9 cellular contexts compared by ENCODE assay signal in the genomic region with DNA sequence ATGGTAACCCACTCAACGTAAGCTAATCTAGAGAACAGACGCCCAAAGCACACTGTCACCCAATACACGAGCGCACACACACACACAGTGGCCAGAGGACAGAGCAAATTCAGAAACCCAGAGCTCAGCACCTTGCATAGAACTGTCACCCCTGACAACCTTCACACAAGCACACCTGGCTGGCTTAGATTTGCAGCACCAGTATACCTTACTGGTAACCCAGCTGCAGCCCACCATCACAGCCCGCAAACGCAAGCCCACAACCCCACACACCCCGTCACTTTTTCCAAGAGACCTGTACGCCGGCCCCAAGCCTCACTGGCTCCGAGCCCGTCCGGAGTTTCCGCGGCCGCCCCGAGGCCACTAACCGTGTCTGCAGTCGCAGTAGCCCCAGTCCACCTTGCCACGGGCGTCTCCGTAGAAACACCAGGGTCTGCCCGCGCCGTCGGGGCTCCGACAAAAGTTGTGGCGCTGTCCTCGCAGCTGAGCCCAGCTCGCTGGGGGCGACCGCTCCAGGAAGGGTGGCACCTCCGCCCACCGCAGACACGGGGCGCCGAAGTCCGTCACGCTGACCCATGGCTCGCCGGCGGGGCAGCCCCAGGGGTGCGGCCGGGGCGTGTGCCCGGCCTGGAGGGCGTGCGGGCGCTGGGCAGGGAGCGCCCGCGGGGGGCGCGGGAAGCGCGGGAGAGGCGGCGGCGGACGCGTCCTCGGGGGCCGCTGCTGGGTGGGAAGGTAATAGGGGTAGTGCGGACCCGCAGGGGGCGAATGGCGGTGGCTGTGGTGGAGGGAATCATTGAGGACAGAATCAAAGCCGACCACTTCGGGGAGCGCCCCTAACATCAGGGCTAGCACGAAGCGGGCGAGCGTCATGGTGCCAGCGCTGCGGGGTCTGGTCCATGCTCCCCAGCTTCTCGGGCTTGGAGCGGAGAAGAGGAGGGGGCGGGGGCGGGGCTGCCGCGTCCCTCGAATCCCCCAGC. TPM values are rescaled to one million over a fixed set of nuclear protein-coding genes. Genes with fewer than 3 reads are reported as not detected.
DNase-seq lines count a peak whose midpoint lies in the region; ATAC-seq and TF ChIP-seq lines count a peak whose summit lies in the region.
"Had no signal": no experiment of that assay in that cellular context is flagged by ENCODE, and none has a peak within 500 bp of the region (broad histone marks: within the 10 kb centered on the region; RNA-seq: fewer than 3 reads in every experiment).

No MANE protein-coding gene starts in this region.

- H3K9me3 ChIP-seq in heart right ventricle = no peaks in the 10 kb centered on the region
- H3K9me3 ChIP-seq in psoas muscle = no peaks in the 10 kb centered on the region

- H3K36me3 ChIP-seq in heart right ventricle = no peaks in the 10 kb centered on the region
- H3K36me3 ChIP-seq in psoas muscle (ENCODE audit: insufficient read depth in 1 of 2, low read depth in 1 of 2) = no peaks in the 10 kb centered on the region

- in situ Hi-C loops in GM13976 (cut with MboI; ENCODE audit: low sequenced_read_pairs, unreplicated experiment) = no loop called here

- H3K27ac ChIP-seq in heart right ventricle = no peak overlapping the region
- H3K27ac ChIP-seq in psoas muscle = no peak overlapping the region
- H3K27ac ChIP-seq: VCaP had no signal

- TF ChIP-seq CTCF in GM13976 (IDR thresholded peaks at IDR 0.05; ENCODE audit: borderline replicate concordance, control extremely low read depth, extremely low read depth, insufficient read depth, missing control alignments) = no peak
- TF ChIP-seq CTCF in LNCaP clone FGC (IDR thresholded peaks at IDR 0.05; ENCODE audit: control insufficient read depth, extremely low read depth, insufficient read depth) = no peak
- TF ChIP-seq CTCF in heart right ventricle (IDR thresholded peaks at IDR 0.05) = no peak
- no peak for TF ChIP-seq CTCF in psoas muscle (IDR thresholded peaks at IDR 0.05)

- peaks cover 80% of the 10 kb centered on the region for H3K27me3 Mint-ChIP-seq in activated T-cell treated with anti-CD3 and anti-CD28 coated beads, Interleukin-2, amount 50 U/mL, for 24 hours

- H3K4me1 ChIP-seq in heart right ventricle (peaks cover 0 to 18% (median 11%) of the 10 kb centered on the region in 9 donors), psoas muscle (no peaks in the 10 kb centered on the region)

- peak overlapping the region; percentile 52 for H3K4me3 Mint-ChIP-seq in activated T-cell treated with anti-CD3 and anti-CD28 coated beads, Interleukin-2, amount 50 U/mL, for 24 hours

- H3K36me3 Mint-ChIP-seq in activated T-cell treated with anti-CD3 and anti-CD28 coated beads, Interleukin-2, amount 50 U/mL, for 24 hours (ENCODE audit: low read depth) = no peaks in the 10 kb centered on the region

- H3K4me1 Mint-ChIP-seq in activated T-cell treated with anti-CD3 and anti-CD28 coated beads, Interleukin-2, amount 50 U/mL, for 24 hours (ENCODE audit: low read depth) = peaks cover 15% of the 10 kb centered on the region

- intact Hi-C loops in heart right ventricle (cut with DNase I) (no loop called here), psoas muscle (cut with DNase I) (loop anchor here in 1 of 2 donors (5.0 kb wide), 1 partner anchor 70 kb away; no protein-coding TSS in a partner anchor)

- no peaks in the 10 kb centered on the region for H3K9me3 Mint-ChIP-seq in activated T-cell treated with anti-CD3 and anti-CD28 coated beads, Interleukin-2, amount 50 U/mL, for 24 hours

- 2% methylated on average over 70 to 82 of the region's 82 CpGs for WGBS in heart right ventricle, 2 donors
- WGBS in psoas muscle, 3 donors = 3% methylated on average over 77 to 82 of the region's 82 CpGs

- H3K4me3 ChIP-seq in LNCaP clone FGC (ENCODE audit: low read depth, low read length) = peak overlapping the region; percentile 29
- peak overlapping the region; percentile 21 to 52 (median 40) for H3K4me3 ChIP-seq in heart right ventricle
- peak overlapping the region; percentile 62 for H3K4me3 ChIP-seq in psoas muscle

- no peak overlapping the region for H3K27ac Mint-ChIP-seq in activated T-cell treated with anti-CD3 and anti-CD28 coated beads, Interleukin-2, amount 50 U/mL, for 24 hours

- H3K27me3 ChIP-seq in heart right ventricle (peaks cover 7 to 90% (median 77%) of the 10 kb centered on the region in 7 donors), psoas muscle (ENCODE audit: insufficient read depth in 3 of 3, low read length in 2 of 3) (peaks cover 0 to 55% (median 15%) of the 10 kb centered on the region in 3 donors)

- ATAC-seq in GM21825 (IDR thresholded peaks at IDR 0.05; ENCODE audit: unreplicated experiment) (peak; percentile 20), heart right ventricle (peak in 3 of 8 donors; percentile 6 to 47 (median 47)), psoas muscle (peak; percentile 17 to 51 (median 34))

- peak; percentile 35 for DNase-seq in GM13976 (ENCODE audit: low spot score)
- DNase-seq in LNCaP clone FGC (ENCODE audit: low read depth) = no peak
- peak; percentile 34 for DNase-seq in activated T-cell treated with anti-CD3 and anti-CD28 coated beads, Interleukin-2, amount 50 U/mL, for 24 hours
- DNase-seq in heart right ventricle = no peak
- DNase-seq in psoas muscle = peak; percentile 22 to 56
- no peak for DNase-seq in DMS114 treated with DMSO at 0.1 percent for 48 hours (lab: John Stamatoyannopoulos, UW; ENCODE audit: unreplicated experiment)
- no peak for DNase-seq in amniotic stem cell (lab: John Stamatoyannopoulos, UW)

RNA-seq across cellular contexts. Expression of a gene that starts 0.7 kb away (rescaled TPM):
- under 1 TPM in 1 of 10 donors, not detected in 9; 0.47 TPM for total RNA-seq in heart right ventricle
- under 1 TPM in 1 of 2 donors, not detected in 1; 0.03 TPM for polyA plus RNA-seq in heart right ventricle
- total RNA-seq in psoas muscle = under 1 TPM; 0.06 to 0.49 (median 0.18) TPM
- polyA plus RNA-seq in psoas muscle = under 1 TPM in 2 of 3 donors, not detected in 1; 0.01 to 0.03 TPM

Comparison
In these comparisons a context has a peak if more than half of its experiments do, and no peak if none do; other contexts are left out.
1. DNase-seq: peak in GM13976 (single experiment), activated T-cell treated with anti-CD3 and anti-CD28 coated beads, Interleukin-2, amount 50 U/mL, for 24 hours (single experiment) and psoas muscle (2 of 2); none in LNCaP clone FGC (single experiment), heart right ventricle (0 of 2), DMS114 treated with DMSO at 0.1 percent for 48 hours (single experiment) and amniotic stem cell (single experiment).
2. Peak in every context shown above with its lines, with median percentiles within 50 percentile points of each other: H3K4me3 ChIP-seq.